13 cellular contexts compared by ENCODE assay signal in genomic region chr11:58622344-58622743, GRCh38. TPM values are rescaled to one million over a fixed set of nuclear protein-coding genes. Genes with fewer than 3 reads are reported as not detected.
DNase-seq lines count a peak whose midpoint lies in the region; ATAC-seq and TF ChIP-seq lines count a peak whose summit lies in the region.
"Had no signal": no experiment of that assay in that cellular context is flagged by ENCODE, and none has a peak within 500 bp of the region (broad histone marks: within the 10 kb centered on the region; RNA-seq: fewer than 3 reads in every experiment).

TSS of gene CNTF (plus strand) at chr11:58622665. CDS start at chr11:58622753, 88 bp downstream.

- H3K9me3 Mint-ChIP-seq in activated naive CD4-positive, alpha-beta T cell treated with anti-CD3 and anti-CD28 coated beads for 36 hours = no peaks in the 10 kb centered on the region
- H3K9me3 Mint-ChIP-seq in activated CD8-positive, alpha-beta T cell treated with anti-CD3 and anti-CD28 coated beads, Interleukin-2, amount 10 ng/mL, durations not matched to agents 7 days and 5 days (ENCODE audit: insufficient read depth) = no peaks in the 10 kb centered on the region
- no peaks in the 10 kb centered on the region for H3K9me3 Mint-ChIP-seq in stimulated activated naive B cell treated with anti-CD40 and anti-IgM and Interleukin-4, amounts not matched to agents 10 μg/mL and 1 μg/mL and 100 μg/mL, for 72 hours
- H3K9me3 Mint-ChIP-seq: IgD-negative memory B cell, naive B cell, WTC11 had no signal

- intact Hi-C loops in activated naive CD4-positive, alpha-beta T cell treated with anti-CD3 and anti-CD28 coated beads for 36 hours (cut with micrococcal nuclease) = no loop called here

- H3K4me1 ChIP-seq in gastroesophageal sphincter (peaks cover 7 to 29% (median 7%) of the 10 kb centered on the region in 3 donors), SJCRH30 (no peaks in the 10 kb centered on the region)

- no peaks in the 10 kb centered on the region for H3K9me3 ChIP-seq in gastroesophageal sphincter
- H3K9me3 ChIP-seq in SJCRH30 (replicated peaks) = no peaks in the 10 kb centered on the region

- H3K36me3 Mint-ChIP-seq in activated naive CD4-positive, alpha-beta T cell treated with anti-CD3 and anti-CD28 coated beads for 36 hours (ENCODE audit: low read depth) = peaks cover 38% of the 10 kb centered on the region
- peaks cover 64% of the 10 kb centered on the region for H3K36me3 Mint-ChIP-seq in activated CD8-positive, alpha-beta T cell treated with anti-CD3 and anti-CD28 coated beads, Interleukin-2, amount 10 ng/mL, durations not matched to agents 7 days and 5 days (ENCODE audit: low read depth)
- peaks cover 55 to 73% of the 10 kb centered on the region in 2 donors for H3K36me3 Mint-ChIP-seq in stimulated activated naive B cell treated with anti-CD40 and anti-IgM and Interleukin-4, amounts not matched to agents 10 μg/mL and 1 μg/mL and 100 μg/mL, for 72 hours

- H3K4me3 Mint-ChIP-seq in activated naive CD4-positive, alpha-beta T cell treated with anti-CD3 and anti-CD28 coated beads for 36 hours = no peak within 1 kb of the TSS
- no peak within 1 kb of the TSS for H3K4me3 Mint-ChIP-seq in activated CD8-positive, alpha-beta T cell treated with anti-CD3 and anti-CD28 coated beads, Interleukin-2, amount 10 ng/mL, durations not matched to agents 7 days and 5 days
- no peak within 1 kb of the TSS for H3K4me3 Mint-ChIP-seq in stimulated activated naive B cell treated with anti-CD40 and anti-IgM and Interleukin-4, amounts not matched to agents 10 μg/mL and 1 μg/mL and 100 μg/mL, for 72 hours
- H3K4me3 Mint-ChIP-seq: IgD-negative memory B cell, naive B cell, WTC11 had no signal

- POLR2A ChIA-PET in activated CD8-positive, alpha-beta T cell treated with anti-CD3 and anti-CD28 coated beads, Interleukin-2, amount 10 ng/mL, durations not matched to agents 7 days and 5 days (lab: Charles Lee) = no interaction called here

- H3K4me1 Mint-ChIP-seq in activated naive CD4-positive, alpha-beta T cell treated with anti-CD3 and anti-CD28 coated beads for 36 hours (ENCODE audit: low read depth) = peaks cover 24% of the 10 kb centered on the region
- H3K4me1 Mint-ChIP-seq in activated CD8-positive, alpha-beta T cell treated with anti-CD3 and anti-CD28 coated beads, Interleukin-2, amount 10 ng/mL, durations not matched to agents 7 days and 5 days (ENCODE audit: low read depth) = peaks cover 6% of the 10 kb centered on the region
- H3K4me1 Mint-ChIP-seq in stimulated activated naive B cell treated with anti-CD40 and anti-IgM and Interleukin-4, amounts not matched to agents 10 μg/mL and 1 μg/mL and 100 μg/mL, for 72 hours = peaks cover 19 to 44% of the 10 kb centered on the region in 2 donors

- H3K27ac ChIP-seq in gastroesophageal sphincter = peak within 1 kb of the TSS in 3 of 4 donors; percentile 16 to 55 (median 36)
- H3K27ac ChIP-seq in SJCRH30 = no peak within 1 kb of the TSS

- H3K27ac Mint-ChIP-seq in activated naive CD4-positive, alpha-beta T cell treated with anti-CD3 and anti-CD28 coated beads for 36 hours = peak within 1 kb of the TSS; percentile 53
- peak within 1 kb of the TSS; percentile 13 for H3K27ac Mint-ChIP-seq in activated CD8-positive, alpha-beta T cell treated with anti-CD3 and anti-CD28 coated beads, Interleukin-2, amount 10 ng/mL, durations not matched to agents 7 days and 5 days
- peak within 1 kb of the TSS; percentile 26 for H3K27ac Mint-ChIP-seq in stimulated activated naive B cell treated with anti-CD40 and anti-IgM and Interleukin-4, amounts not matched to agents 10 μg/mL and 1 μg/mL and 100 μg/mL, for 72 hours
- H3K27ac Mint-ChIP-seq: WTC11 had no signal

- H3K27me3 ChIP-seq in gastroesophageal sphincter = no peaks in the 10 kb centered on the region
- no peaks in the 10 kb centered on the region for H3K27me3 ChIP-seq in SJCRH30

- TF ChIP-seq POLR2A in gastroesophageal sphincter (IDR thresholded peaks at IDR 0.05) = no peak

- 29 to 46% methylated on average over 1 to 2 of the region's 2 CpGs for WGBS in gastroesophageal sphincter (ENCODE audit: low coverage in 1 of 2), 2 donors

- TF ChIP-seq CTCF in gastroesophageal sphincter (IDR thresholded peaks at IDR 0.05) = no peak

- H3K4me3 ChIP-seq in gastroesophageal sphincter (no peak within 1 kb of the TSS), SJCRH30 (no peak within 1 kb of the TSS)

- ATAC-seq in activated CD8-positive, alpha-beta T cell treated with anti-CD3 and anti-CD28 coated beads, Interleukin-2, amount 10 ng/mL, durations not matched to agents 7 days and 5 days = no peak
- no peak for ATAC-seq in gastroesophageal sphincter
- ATAC-seq in stimulated activated naive B cell treated with anti-CD40 and anti-IgM and Interleukin-4, amounts not matched to agents 10 μg/mL and 1 μg/mL and 100 μg/mL, for 72 hours (replicated peaks) = no peak
- no peak for ATAC-seq in HG02938 (IDR thresholded peaks at IDR 0.05; ENCODE audit: unreplicated experiment)
- ATAC-seq: WTC11 had no signal

- TF ChIP-seq EP300 in gastroesophageal sphincter (IDR thresholded peaks at IDR 0.05) = no peak

- H3K27me3 Mint-ChIP-seq in activated naive CD4-positive, alpha-beta T cell treated with anti-CD3 and anti-CD28 coated beads for 36 hours (ENCODE audit: low read depth) = no peaks in the 10 kb centered on the region
- no peaks in the 10 kb centered on the region for H3K27me3 Mint-ChIP-seq in activated CD8-positive, alpha-beta T cell treated with anti-CD3 and anti-CD28 coated beads, Interleukin-2, amount 10 ng/mL, durations not matched to agents 7 days and 5 days (ENCODE audit: low read depth)
- no peaks in the 10 kb centered on the region for H3K27me3 Mint-ChIP-seq in stimulated activated naive B cell treated with anti-CD40 and anti-IgM and Interleukin-4, amounts not matched to agents 10 μg/mL and 1 μg/mL and 100 μg/mL, for 72 hours
- H3K27me3 Mint-ChIP-seq: IgD-negative memory B cell, naive B cell had no signal

- DNase-seq in activated naive CD4-positive, alpha-beta T cell treated with anti-CD3 and anti-CD28 coated beads for 36 hours = no peak
- no peak for DNase-seq in activated naive CD4-positive, alpha-beta T cell (lab: John Stamatoyannopoulos, UW)
- DNase-seq in activated CD8-positive, alpha-beta T cell treated with anti-CD3 and anti-CD28 coated beads, Interleukin-2, amount 10 ng/mL, durations not matched to agents 7 days and 5 days = no peak
- no peak for DNase-seq in stimulated activated naive B cell treated with anti-CD40 and anti-IgM and Interleukin-4, amounts not matched to agents 10 μg/mL and 1 μg/mL and 100 μg/mL, for 72 hours
- no peak for DNase-seq in SJCRH30
- DNase-seq in ecto neural progenitor cell (ENCODE audit: low spot score) = no peak
- DNase-seq: naive B cell; NCI-H2171 treated with DMSO at 0.1 percent for 48 hours; stimulated activated CD4-positive, alpha-beta T cell treated with anti-CD3 and anti-CD28 coated beads, Interleukin-15, amount 100 ng/mL, for 24 hours had no signal

- CTCF ChIA-PET in activated naive CD4-positive, alpha-beta T cell treated with anti-CD3 and anti-CD28 coated beads for 36 hours (lab: Charles Lee) = interaction anchor here (0.6 to 1.5 kb wide), 5 partner anchors 15 to 164 kb away, joined by 3 to 7 read pairs (median 3); no protein-coding TSS in a partner anchor
- CTCF ChIA-PET in activated CD8-positive, alpha-beta T cell treated with anti-CD3 and anti-CD28 coated beads, Interleukin-2, amount 10 ng/mL, durations not matched to agents 7 days and 5 days (lab: Charles Lee) = interaction anchor here (0.6 to 1.6 kb wide), 4 partner anchors 7 to 54 kb away, joined by 3 to 13 read pairs (median 4); no protein-coding TSS in a partner anchor

- peaks cover under 1 to 69% of the 10 kb centered on the region in 2 donors for H3K36me3 ChIP-seq in gastroesophageal sphincter
- H3K36me3 ChIP-seq in SJCRH30 = peaks cover 68% of the 10 kb centered on the region

RNA-seq across cellular contexts. Expression of gene CNTF, which starts in this region (rescaled TPM):
- 1 to 10 TPM in 1 of 2 experiments, under 1 TPM in 1; 0.77 to 1.1 TPM for total RNA-seq in activated naive CD4-positive, alpha-beta T cell treated with anti-CD3 and anti-CD28 coated beads for 36 hours
- 1 to 10 TPM; 2.8 to 4.2 TPM for total RNA-seq in activated CD8-positive, alpha-beta T cell treated with anti-CD3 and anti-CD28 coated beads, Interleukin-2, amount 10 ng/mL, durations not matched to agents 7 days and 5 days
- total RNA-seq in gastroesophageal sphincter = 1 to 10 TPM; 1.2 to 2.4 (median 1.6) TPM
- total RNA-seq in SJCRH30 (2014; rRNA removed; shearing (Covaris generic)) = 1.5 and 1.6 TPM in 2 replicates
